1 cellular context compared by ENCODE assay signal in the genomic region with DNA sequence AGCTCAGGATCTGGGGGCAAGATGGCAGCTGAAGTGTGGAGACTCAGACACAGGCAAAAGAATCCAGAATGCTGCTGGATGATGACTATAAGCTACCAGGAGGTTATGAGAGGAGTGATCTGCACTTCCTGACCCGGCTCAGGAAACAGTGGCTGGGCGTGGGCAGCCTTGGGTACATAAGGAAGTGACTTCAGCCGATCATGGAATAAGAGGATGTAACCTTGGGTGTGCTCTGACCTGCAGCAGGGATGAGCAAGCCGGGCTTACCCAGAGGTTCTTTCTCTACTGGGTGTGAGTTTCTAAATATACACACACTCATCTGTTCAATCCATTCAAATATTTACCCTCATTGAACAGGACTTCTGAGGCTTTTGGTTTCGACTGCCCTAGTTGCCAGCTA.
TF ChIP-seq lines count a peak whose summit lies in the region.

No MANE protein-coding gene starts in this region.

TF ChIP-seq in HepG2, 621 proteins besides CTCF, POLR2A, EP300 and RAD21 (continued from another document and continues in another):
- TF ChIP-seq, protein P1, sequence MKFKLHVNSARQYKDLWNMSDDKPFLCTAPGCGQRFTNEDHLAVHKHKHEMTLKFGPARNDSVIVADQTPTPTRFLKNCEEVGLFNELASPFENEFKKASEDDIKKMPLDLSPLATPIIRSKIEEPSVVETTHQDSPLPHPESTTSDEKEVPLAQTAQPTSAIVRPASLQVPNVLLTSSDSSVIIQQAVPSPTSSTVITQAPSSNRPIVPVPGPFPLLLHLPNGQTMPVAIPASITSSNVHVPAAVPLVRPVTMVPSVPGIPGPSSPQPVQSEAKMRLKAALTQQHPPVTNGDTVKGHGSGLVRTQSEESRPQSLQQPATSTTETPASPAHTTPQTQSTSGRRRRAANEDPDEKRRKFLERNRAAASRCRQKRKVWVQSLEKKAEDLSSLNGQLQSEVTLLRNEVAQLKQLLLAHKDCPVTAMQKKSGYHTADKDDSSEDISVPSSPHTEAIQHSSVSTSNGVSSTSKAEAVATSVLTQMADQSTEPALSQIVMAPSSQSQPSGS (CRISPR knock-in tag; IDR thresholded peaks at IDR 0.05): no peak
- TF ChIP-seq FOSL1 (CRISPR knock-in tag; IDR thresholded peaks at IDR 0.05; ENCODE audit: borderline replicate concordance) (no peak), SAP130 (CRISPR knock-in tag; IDR thresholded peaks at IDR 0.05; ENCODE audit: low read depth) (peak; percentile 58), PPARG (CRISPR knock-in tag; conservative IDR thresholded peaks at IDR 0.05) (0 out of 2 replicates have a peak, but pooled peaks have one; percentile 27), GATAD1 (CRISPR knock-in tag; IDR thresholded peaks at IDR 0.05) (no peak), SPEN (CRISPR knock-in tag; IDR thresholded peaks at IDR 0.05; ENCODE audit: low read depth) (no peak), RBM39 (IDR thresholded peaks at IDR 0.05; ENCODE audit: low read depth, low read length, poor library complexity, severe bottlenecking) (no peak), PHF20 (CRISPR knock-in tag; IDR thresholded peaks at IDR 0.05) (peak; percentile 39; the same call in 1 of the 2 replicates), NFIC (IDR thresholded peaks at IDR 0.05; ENCODE audit: low read length) (no peak), NCOA5 (CRISPR knock-in tag; IDR thresholded peaks at IDR 0.05) (no peak), ZNF747 (CRISPR knock-in tag; IDR thresholded peaks at IDR 0.05; ENCODE audit: borderline replicate concordance) (no peak), ZNF530 (CRISPR knock-in tag; IDR thresholded peaks at IDR 0.05; ENCODE audit: low read depth) (no peak), KDM2A (CRISPR knock-in tag; IDR thresholded peaks at IDR 0.05; ENCODE audit: borderline replicate concordance, low read depth) (peak; percentile 38; the same call in 1 of the 2 replicates), PCBP2 (optimal IDR thresholded peaks at IDR 0.05; ENCODE audit: low read depth, low read length, poor library complexity, severe bottlenecking) (no peak), GATAD2A (CRISPR knock-in tag; IDR thresholded peaks at IDR 0.05) (0 out of 2 replicates have a peak, but pooled peaks have one; percentile 14), THAP11 (CRISPR knock-in tag; IDR thresholded peaks at IDR 0.05) (no peak), BHLHE40 (IDR thresholded peaks at IDR 0.05; ENCODE audit: low read length) (no peak), SP4 (CRISPR knock-in tag; IDR thresholded peaks at IDR 0.05) (no peak), NCOR1 (IDR thresholded peaks at IDR 0.05; ENCODE audit: borderline replicate concordance, low read length) (no peak)
- TF ChIP-seq, protein P2, sequence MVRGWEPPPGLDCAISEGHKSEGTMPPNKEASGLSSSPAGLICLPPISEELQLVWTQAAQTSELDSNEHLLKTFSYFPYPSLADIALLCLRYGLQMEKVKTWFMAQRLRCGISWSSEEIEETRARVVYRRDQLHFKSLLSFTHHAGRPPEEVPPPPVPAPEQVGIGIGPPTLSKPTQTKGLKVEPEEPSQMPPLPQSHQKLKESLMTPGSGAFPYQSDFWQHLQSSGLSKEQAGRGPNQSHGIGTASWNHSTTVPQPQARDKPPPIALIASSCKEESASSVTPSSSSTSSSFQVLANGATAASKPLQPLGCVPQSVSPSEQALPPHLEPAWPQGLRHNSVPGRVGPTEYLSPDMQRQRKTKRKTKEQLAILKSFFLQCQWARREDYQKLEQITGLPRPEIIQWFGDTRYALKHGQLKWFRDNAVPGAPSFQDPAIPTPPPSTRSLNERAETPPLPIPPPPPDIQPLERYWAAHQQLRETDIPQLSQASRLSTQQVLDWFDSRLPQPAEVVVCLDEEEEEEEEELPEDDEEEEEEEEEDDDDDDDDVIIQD (CRISPR knock-in tag; IDR thresholded peaks at IDR 0.05; ENCODE audit: low read depth): peak; percentile 65; the same call in 1 of the 2 replicates
- TF ChIP-seq, protein P3, sequence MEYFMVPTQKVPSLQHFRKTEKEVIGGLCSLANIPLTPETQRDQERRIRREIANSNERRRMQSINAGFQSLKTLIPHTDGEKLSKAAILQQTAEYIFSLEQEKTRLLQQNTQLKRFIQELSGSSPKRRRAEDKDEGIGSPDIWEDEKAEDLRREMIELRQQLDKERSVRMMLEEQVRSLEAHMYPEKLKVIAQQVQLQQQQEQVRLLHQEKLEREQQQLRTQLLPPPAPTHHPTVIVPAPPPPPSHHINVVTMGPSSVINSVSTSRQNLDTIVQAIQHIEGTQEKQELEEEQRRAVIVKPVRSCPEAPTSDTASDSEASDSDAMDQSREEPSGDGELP (IDR thresholded peaks at IDR 0.05; ENCODE audit: borderline replicate concordance, low read depth): peak; percentile 9; the same call in 1 of the 2 replicates
- TF ChIP-seq, protein P4, sequence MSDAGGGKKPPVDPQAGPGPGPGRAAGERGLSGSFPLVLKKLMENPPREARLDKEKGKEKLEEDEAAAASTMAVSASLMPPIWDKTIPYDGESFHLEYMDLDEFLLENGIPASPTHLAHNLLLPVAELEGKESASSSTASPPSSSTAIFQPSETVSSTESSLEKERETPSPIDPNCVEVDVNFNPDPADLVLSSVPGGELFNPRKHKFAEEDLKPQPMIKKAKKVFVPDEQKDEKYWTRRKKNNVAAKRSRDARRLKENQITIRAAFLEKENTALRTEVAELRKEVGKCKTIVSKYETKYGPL (CRISPR knock-in tag; IDR thresholded peaks at IDR 0.05): no peak
- TF ChIP-seq, protein P5, sequence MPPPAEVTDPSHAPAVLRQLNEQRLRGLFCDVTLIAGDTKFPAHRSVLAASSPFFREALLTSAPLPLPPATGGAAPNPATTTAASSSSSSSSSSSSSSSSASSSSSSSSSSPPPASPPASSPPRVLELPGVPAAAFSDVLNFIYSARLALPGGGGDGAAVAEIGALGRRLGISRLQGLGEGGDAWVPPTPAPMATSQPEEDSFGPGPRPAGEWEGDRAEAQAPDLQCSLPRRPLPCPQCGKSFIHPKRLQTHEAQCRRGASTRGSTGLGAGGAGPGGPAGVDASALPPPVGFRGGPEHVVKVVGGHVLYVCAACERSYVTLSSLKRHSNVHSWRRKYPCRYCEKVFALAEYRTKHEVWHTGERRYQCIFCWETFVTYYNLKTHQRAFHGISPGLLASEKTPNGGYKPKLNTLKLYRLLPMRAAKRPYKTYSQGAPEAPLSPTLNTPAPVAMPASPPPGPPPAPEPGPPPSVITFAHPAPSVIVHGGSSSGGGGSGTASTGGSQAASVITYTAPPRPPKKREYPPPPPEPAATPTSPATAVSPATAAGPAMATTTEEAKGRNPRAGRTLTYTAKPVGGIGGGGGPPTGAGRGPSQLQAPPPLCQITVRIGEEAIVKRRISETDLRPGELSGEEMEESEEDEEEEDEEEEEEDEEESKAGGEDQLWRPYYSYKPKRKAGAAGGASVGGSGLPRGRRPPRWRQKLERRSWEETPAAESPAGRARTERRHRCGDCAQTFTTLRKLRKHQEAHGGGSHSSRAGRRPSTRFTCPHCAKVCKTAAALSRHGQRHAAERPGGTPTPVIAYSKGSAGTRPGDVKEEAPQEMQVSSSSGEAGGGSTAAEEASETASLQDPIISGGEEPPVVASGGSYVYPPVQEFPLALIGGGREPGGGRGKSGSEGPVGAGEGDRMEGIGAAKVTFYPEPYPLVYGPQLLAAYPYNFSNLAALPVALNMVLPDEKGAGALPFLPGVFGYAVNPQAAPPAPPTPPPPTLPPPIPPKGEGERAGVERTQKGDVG (CRISPR knock-in tag; IDR thresholded peaks at IDR 0.05; ENCODE audit: borderline replicate concordance): no peak
- TF ChIP-seq, protein P6, sequence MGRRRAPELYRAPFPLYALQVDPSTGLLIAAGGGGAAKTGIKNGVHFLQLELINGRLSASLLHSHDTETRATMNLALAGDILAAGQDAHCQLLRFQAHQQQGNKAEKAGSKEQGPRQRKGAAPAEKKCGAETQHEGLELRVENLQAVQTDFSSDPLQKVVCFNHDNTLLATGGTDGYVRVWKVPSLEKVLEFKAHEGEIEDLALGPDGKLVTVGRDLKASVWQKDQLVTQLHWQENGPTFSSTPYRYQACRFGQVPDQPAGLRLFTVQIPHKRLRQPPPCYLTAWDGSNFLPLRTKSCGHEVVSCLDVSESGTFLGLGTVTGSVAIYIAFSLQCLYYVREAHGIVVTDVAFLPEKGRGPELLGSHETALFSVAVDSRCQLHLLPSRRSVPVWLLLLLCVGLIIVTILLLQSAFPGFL (CRISPR knock-in tag; IDR thresholded peaks at IDR 0.05): no peak
- TF ChIP-seq, protein P7, sequence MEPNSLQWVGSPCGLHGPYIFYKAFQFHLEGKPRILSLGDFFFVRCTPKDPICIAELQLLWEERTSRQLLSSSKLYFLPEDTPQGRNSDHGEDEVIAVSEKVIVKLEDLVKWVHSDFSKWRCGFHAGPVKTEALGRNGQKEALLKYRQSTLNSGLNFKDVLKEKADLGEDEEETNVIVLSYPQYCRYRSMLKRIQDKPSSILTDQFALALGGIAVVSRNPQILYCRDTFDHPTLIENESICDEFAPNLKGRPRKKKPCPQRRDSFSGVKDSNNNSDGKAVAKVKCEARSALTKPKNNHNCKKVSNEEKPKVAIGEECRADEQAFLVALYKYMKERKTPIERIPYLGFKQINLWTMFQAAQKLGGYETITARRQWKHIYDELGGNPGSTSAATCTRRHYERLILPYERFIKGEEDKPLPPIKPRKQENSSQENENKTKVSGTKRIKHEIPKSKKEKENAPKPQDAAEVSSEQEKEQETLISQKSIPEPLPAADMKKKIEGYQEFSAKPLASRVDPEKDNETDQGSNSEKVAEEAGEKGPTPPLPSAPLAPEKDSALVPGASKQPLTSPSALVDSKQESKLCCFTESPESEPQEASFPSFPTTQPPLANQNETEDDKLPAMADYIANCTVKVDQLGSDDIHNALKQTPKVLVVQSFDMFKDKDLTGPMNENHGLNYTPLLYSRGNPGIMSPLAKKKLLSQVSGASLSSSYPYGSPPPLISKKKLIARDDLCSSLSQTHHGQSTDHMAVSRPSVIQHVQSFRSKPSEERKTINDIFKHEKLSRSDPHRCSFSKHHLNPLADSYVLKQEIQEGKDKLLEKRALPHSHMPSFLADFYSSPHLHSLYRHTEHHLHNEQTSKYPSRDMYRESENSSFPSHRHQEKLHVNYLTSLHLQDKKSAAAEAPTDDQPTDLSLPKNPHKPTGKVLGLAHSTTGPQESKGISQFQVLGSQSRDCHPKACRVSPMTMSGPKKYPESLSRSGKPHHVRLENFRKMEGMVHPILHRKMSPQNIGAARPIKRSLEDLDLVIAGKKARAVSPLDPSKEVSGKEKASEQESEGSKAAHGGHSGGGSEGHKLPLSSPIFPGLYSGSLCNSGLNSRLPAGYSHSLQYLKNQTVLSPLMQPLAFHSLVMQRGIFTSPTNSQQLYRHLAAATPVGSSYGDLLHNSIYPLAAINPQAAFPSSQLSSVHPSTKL (CRISPR knock-in tag; IDR thresholded peaks at IDR 0.05): peak; percentile 58; the same call in 1 of the 2 replicates
- TF ChIP-seq, protein P8, sequence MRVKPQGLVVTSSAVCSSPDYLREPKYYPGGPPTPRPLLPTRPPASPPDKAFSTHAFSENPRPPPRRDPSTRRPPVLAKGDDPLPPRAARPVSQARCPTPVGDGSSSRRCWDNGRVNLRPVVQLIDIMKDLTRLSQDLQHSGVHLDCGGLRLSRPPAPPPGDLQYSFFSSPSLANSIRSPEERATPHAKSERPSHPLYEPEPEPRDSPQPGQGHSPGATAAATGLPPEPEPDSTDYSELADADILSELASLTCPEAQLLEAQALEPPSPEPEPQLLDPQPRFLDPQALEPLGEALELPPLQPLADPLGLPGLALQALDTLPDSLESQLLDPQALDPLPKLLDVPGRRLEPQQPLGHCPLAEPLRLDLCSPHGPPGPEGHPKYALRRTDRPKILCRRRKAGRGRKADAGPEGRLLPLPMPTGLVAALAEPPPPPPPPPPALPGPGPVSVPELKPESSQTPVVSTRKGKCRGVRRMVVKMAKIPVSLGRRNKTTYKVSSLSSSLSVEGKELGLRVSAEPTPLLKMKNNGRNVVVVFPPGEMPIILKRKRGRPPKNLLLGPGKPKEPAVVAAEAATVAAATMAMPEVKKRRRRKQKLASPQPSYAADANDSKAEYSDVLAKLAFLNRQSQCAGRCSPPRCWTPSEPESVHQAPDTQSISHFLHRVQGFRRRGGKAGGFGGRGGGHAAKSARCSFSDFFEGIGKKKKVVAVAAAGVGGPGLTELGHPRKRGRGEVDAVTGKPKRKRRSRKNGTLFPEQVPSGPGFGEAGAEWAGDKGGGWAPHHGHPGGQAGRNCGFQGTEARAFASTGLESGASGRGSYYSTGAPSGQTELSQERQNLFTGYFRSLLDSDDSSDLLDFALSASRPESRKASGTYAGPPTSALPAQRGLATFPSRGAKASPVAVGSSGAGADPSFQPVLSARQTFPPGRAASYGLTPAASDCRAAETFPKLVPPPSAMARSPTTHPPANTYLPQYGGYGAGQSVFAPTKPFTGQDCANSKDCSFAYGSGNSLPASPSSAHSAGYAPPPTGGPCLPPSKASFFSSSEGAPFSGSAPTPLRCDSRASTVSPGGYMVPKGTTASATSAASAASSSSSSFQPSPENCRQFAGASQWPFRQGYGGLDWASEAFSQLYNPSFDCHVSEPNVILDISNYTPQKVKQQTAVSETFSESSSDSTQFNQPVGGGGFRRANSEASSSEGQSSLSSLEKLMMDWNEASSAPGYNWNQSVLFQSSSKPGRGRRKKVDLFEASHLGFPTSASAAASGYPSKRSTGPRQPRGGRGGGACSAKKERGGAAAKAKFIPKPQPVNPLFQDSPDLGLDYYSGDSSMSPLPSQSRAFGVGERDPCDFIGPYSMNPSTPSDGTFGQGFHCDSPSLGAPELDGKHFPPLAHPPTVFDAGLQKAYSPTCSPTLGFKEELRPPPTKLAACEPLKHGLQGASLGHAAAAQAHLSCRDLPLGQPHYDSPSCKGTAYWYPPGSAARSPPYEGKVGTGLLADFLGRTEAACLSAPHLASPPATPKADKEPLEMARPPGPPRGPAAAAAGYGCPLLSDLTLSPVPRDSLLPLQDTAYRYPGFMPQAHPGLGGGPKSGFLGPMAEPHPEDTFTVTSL (CRISPR knock-in tag; IDR thresholded peaks at IDR 0.05; ENCODE audit: borderline replicate concordance): no peak; the same call in 1 of the 2 replicates
- TF ChIP-seq, protein P9, sequence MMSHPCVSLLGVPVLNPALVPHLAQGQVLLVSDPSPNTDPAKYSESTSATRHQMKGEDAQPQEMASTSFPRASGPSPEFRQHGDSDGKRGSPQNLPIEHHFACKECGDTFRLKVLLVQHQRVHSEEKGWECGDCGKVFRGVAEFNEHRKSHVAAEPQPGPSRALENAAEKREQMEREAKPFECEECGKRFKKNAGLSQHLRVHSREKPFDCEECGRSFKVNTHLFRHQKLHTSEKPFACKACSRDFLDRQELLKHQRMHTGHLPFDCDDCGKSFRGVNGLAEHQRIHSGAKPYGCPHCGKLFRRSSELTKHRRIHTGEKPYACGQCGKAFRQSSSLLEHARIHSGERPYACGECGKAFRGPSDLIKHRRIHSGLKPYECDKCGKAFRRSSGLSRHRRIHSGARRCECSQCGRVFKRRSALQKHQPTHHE (CRISPR knock-in tag; IDR thresholded peaks at IDR 0.05; ENCODE audit: borderline replicate concordance): no peak
- TF ChIP-seq, protein P10, sequence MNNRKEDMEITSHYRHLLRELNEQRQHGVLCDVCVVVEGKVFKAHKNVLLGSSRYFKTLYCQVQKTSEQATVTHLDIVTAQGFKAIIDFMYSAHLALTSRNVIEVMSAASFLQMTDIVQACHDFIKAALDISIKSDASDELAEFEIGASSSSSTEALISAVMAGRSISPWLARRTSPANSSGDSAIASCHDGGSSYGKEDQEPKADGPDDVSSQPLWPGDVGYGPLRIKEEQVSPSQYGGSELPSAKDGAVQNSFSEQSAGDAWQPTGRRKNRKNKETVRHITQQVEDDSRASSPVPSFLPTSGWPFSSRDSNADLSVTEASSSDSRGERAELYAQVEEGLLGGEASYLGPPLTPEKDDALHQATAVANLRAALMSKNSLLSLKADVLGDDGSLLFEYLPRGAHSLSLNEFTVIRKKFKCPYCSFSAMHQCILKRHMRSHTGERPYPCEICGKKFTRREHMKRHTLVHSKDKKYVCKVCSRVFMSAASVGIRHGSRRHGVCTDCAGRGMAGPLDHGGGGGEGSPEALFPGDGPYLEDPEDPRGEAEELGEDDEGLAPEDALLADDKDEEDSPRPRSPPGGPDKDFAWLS (CRISPR knock-in tag; IDR thresholded peaks at IDR 0.05; ENCODE audit: borderline replicate concordance): no peak
- TF ChIP-seq, protein P11, sequence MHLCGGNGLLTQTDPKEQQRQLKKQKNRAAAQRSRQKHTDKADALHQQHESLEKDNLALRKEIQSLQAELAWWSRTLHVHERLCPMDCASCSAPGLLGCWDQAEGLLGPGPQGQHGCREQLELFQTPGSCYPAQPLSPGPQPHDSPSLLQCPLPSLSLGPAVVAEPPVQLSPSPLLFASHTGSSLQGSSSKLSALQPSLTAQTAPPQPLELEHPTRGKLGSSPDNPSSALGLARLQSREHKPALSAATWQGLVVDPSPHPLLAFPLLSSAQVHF (CRISPR knock-in tag; IDR thresholded peaks at IDR 0.05): no peak
